1 cellular context compared by ENCODE assay signal in the genomic region with DNA sequence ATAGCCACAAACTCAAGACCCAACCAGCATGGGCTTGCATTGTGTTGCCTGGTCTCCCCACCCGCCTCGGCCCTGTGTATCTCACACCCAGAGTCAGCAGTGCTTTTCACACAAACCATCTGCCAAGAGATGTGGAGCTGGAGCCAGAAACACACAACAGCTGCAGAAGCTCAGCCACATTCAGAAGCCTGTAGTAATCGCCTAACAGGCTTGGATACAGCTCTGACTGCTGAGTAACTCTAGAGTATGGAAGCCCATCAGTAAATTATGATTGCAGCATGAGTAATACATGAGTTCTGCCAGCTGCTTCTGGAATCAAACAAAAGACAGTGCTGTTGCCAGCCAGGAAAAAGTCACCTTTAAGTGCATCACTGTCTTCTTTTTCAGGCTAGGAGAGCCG.
TF ChIP-seq lines count a peak whose summit lies in the region.

No MANE protein-coding gene starts in this region.

TF ChIP-seq in HepG2, 621 proteins besides CTCF, POLR2A, EP300 and RAD21 (continued from another document):
- TF ChIP-seq, protein P1, sequence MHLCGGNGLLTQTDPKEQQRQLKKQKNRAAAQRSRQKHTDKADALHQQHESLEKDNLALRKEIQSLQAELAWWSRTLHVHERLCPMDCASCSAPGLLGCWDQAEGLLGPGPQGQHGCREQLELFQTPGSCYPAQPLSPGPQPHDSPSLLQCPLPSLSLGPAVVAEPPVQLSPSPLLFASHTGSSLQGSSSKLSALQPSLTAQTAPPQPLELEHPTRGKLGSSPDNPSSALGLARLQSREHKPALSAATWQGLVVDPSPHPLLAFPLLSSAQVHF (CRISPR knock-in tag; IDR thresholded peaks at IDR 0.05): no peak
- TF ChIP-seq, protein P2, sequence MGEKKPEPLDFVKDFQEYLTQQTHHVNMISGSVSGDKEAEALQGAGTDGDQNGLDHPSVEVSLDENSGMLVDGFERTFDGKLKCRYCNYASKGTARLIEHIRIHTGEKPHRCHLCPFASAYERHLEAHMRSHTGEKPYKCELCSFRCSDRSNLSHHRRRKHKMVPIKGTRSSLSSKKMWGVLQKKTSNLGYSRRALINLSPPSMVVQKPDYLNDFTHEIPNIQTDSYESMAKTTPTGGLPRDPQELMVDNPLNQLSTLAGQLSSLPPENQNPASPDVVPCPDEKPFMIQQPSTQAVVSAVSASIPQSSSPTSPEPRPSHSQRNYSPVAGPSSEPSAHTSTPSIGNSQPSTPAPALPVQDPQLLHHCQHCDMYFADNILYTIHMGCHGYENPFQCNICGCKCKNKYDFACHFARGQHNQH (CRISPR knock-in tag; IDR thresholded peaks at IDR 0.05): no peak
- TF ChIP-seq, protein P3, sequence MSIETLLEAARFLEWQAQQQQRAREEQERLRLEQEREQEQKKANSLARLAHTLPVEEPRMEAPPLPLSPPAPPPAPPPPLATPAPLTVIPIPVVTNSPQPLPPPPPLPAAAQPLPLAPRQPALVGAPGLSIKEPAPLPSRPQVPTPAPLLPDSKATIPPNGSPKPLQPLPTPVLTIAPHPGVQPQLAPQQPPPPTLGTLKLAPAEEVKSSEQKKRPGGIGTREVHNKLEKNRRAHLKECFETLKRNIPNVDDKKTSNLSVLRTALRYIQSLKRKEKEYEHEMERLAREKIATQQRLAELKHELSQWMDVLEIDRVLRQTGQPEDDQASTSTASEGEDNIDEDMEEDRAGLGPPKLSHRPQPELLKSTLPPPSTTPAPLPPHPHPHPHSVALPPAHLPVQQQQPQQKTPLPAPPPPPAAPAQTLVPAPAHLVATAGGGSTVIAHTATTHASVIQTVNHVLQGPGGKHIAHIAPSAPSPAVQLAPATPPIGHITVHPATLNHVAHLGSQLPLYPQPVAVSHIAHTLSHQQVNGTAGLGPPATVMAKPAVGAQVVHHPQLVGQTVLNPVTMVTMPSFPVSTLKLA (IDR thresholded peaks at IDR 0.05): no peak
- TF ChIP-seq FOXA1 (IDR thresholded peaks at IDR 0.05): no peak
- TF ChIP-seq FOXA1 (CRISPR knock-in tag; IDR thresholded peaks at IDR 0.05): no peak
- no peak for TF ChIP-seq PRPF4 (IDR thresholded peaks at IDR 0.05; ENCODE audit: low read depth, low read length, poor library complexity, severe bottlenecking)
- TF ChIP-seq, protein P4, sequence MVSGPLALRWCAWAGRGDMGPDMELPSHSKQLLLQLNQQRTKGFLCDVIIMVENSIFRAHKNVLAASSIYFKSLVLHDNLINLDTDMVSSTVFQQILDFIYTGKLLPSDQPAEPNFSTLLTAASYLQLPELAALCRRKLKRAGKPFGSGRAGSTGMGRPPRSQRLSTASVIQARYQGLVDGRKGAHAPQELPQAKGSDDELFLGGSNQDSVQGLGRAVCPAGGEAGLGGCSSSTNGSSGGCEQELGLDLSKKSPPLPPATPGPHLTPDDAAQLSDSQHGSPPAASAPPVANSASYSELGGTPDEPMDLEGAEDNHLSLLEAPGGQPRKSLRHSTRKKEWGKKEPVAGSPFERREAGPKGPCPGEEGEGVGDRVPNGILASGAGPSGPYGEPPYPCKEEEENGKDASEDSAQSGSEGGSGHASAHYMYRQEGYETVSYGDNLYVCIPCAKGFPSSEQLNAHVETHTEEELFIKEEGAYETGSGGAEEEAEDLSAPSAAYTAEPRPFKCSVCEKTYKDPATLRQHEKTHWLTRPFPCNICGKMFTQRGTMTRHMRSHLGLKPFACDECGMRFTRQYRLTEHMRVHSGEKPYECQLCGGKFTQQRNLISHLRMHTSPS (CRISPR knock-in tag; IDR thresholded peaks at IDR 0.05; ENCODE audit: low read depth): no peak
